Comparison of ENCODE assay signal across 8 cellular contexts in the genomic region with DNA sequence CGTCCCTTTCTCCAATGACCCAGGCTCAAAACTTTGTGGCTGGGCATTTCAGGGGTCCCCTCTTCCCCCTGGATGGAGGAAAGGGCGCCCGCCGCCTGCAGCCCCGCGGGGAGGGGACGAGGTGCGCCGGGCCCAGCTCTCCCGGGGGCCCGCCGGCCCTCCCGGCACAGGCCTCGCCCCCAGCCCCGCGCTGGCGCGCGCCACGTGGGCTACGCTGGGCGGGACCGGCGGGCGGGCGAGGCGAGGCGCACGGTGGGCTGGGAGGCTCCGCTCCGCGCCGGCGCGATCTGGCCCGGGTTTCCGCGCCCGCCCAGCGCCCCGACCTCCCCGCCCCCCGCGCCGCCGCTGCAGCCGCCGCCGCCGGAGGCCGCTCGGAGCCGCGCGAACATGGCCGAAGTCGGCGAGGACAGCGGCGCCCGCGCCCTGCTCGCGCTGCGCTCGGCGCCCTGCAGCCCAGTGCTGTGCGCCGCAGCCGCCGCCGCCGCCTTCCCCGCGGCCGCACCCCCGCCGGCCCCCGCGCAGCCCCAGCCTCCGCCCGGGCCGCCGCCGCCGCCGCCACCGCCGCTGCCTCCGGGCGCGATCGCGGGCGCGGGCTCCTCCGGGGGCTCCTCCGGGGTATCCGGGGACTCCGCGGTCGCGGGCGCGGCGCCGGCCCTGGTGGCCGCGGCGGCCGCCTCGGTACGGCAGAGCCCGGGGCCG. TPM values are rescaled to one million over a fixed set of nuclear protein-coding genes. Genes with fewer than 3 reads are reported as not detected.
A peak's percentile ranks its signal among the peaks of the same experiment; 100 is the strongest.
DNase-seq lines count a peak whose midpoint lies in the region; ATAC-seq, FAIRE-seq and TF ChIP-seq lines count a peak whose summit lies in the region.

A gene (plus strand): TSS at position 374 of the 699 bp plus-strand sequence. CDS start 14 bp downstream, at position 388.

- no peak for TF ChIP-seq EP300 in A549 (IDR thresholded peaks at IDR 0.05)

- TF ChIP-seq POLR2A in A549 (IDR thresholded peaks at IDR 0.05; ENCODE audit: low read length) = peak; percentile 31; the same call in 1 of the 2 replicates

- intact Hi-C loops in activated CD4-positive, alpha-beta T cell treated with anti-CD3 and anti-CD28 coated beads, Interleukin-2, amount 10 ng/mL, durations not matched to agents 24 days and 14 days (cut with micrococcal nuclease) = loop anchor here (1.0 kb wide), 1 partner anchor 41 kb away; no protein-coding TSS in a partner anchor
- intact Hi-C loops in dendritic cell treated with granulocyte-macrophage colony-stimulating factor and Interleukin-4, amounts not matched to agents 40 ng/mL and 50 ng/mL, for 4 days (cut with micrococcal nuclease) = loop anchor here (1.0 to 5.0 kb wide), 3 partner anchors 41 to 73 kb away; no protein-coding TSS in a partner anchor
- intact Hi-C loops in left lung (cut with DNase I) = loop anchor here in 1 of 2 donors (5.0 to 10.0 kb wide), 2 partner anchors 40 to 63 kb away; no protein-coding TSS in a partner anchor

- peak within 1 kb of the TSS; percentile 94 for H3K27ac Mint-ChIP-seq in activated CD4-positive, alpha-beta T cell treated with anti-CD3 and anti-CD28 coated beads, Interleukin-2, amount 10 ng/mL, durations not matched to agents 24 days and 14 days
- peak within 1 kb of the TSS; percentile 93 for H3K27ac Mint-ChIP-seq in dendritic cell treated with granulocyte-macrophage colony-stimulating factor and Interleukin-4, amounts not matched to agents 40 ng/mL and 50 ng/mL, for 4 days

- DNase-seq in A549 (ENCODE audit: low read depth in 1 of 2, low spot score in 1 of 2) (peak; percentile 46 to 72), NCI-H345 (lab: John Stamatoyannopoulos, UW) (peak; percentile 83), left lung (peak; percentile 76 to 93)
- peak; percentile 95 for DNase-seq in activated CD4-positive, alpha-beta T cell treated with anti-CD3 and anti-CD28 coated beads, Interleukin-2, amount 10 ng/mL, durations not matched to agents 24 days and 14 days
- peak; percentile 89 for DNase-seq in stimulated activated CD4-positive, alpha-beta T cell treated with anti-CD3 and anti-CD28 coated beads, Interleukin-4, amount 100 ng/mL, for 1 hour

- H3K27me3 Mint-ChIP-seq in activated CD4-positive, alpha-beta T cell treated with anti-CD3 and anti-CD28 coated beads, Interleukin-2, amount 10 ng/mL, durations not matched to agents 24 days and 14 days = no peaks in the 10 kb centered on the region
- H3K27me3 Mint-ChIP-seq in dendritic cell treated with granulocyte-macrophage colony-stimulating factor and Interleukin-4, amounts not matched to agents 40 ng/mL and 50 ng/mL, for 4 days = peaks cover 1% of the 10 kb centered on the region

- no peaks in the 10 kb centered on the region for H3K9me3 ChIP-seq in A549
- H3K9me3 ChIP-seq in left lung = no peaks in the 10 kb centered on the region

- peak within 1 kb of the TSS; percentile 79 for H3K4me2 ChIP-seq in A549

- H3K4me3 ChIP-seq in A549 (peak within 1 kb of the TSS; percentile 74), left lung (peak within 1 kb of the TSS; percentile 85 to 87)

- POLR2A ChIA-PET in A549 (lab: Yijun Ruan, JAX) = interaction anchor here (1.0 to 4.5 kb wide), 2 partner anchors 40 to 50 kb away, joined by 5 to 48 read pairs; no protein-coding TSS in a partner anchor

- FAIRE-seq in A549 (lab: Jason Lieb, UNC) = no peak

- H3K4me1 ChIP-seq in A549 (peaks cover 11% of the 10 kb centered on the region), left lung (peaks cover 7 to 40% of the 10 kb centered on the region in 2 donors)

- peak within 1 kb of the TSS; percentile 90 to 99 for H3K27ac ChIP-seq in A549
- H3K27ac ChIP-seq in left lung = peak within 1 kb of the TSS; percentile 86 to 93

- peaks cover 17% of the 10 kb centered on the region for H3K36me3 Mint-ChIP-seq in activated CD4-positive, alpha-beta T cell treated with anti-CD3 and anti-CD28 coated beads, Interleukin-2, amount 10 ng/mL, durations not matched to agents 24 days and 14 days (ENCODE audit: low read depth)
- H3K36me3 Mint-ChIP-seq in dendritic cell treated with granulocyte-macrophage colony-stimulating factor and Interleukin-4, amounts not matched to agents 40 ng/mL and 50 ng/mL, for 4 days (ENCODE audit: low read depth) = peaks cover 30% of the 10 kb centered on the region

- ATAC-seq in A549 (peak; percentile 64 to 78), GM18520 (IDR thresholded peaks at IDR 0.05; ENCODE audit: unreplicated experiment) (peak; percentile 61), HG03045 (IDR thresholded peaks at IDR 0.05; ENCODE audit: unreplicated experiment) (peak; percentile 64), left lung (peak; percentile 88)

- no peaks in the 10 kb centered on the region for H3K36me3 ChIP-seq in left lung

- no peak for TF ChIP-seq RAD21 in A549 (conservative IDR thresholded peaks at IDR 0.05 in 1 of 2, IDR thresholded peaks at IDR 0.05 in 1 of 2)

- peaks cover 27% of the 10 kb centered on the region for H3K4me1 Mint-ChIP-seq in activated CD4-positive, alpha-beta T cell treated with anti-CD3 and anti-CD28 coated beads, Interleukin-2, amount 10 ng/mL, durations not matched to agents 24 days and 14 days
- H3K4me1 Mint-ChIP-seq in dendritic cell treated with granulocyte-macrophage colony-stimulating factor and Interleukin-4, amounts not matched to agents 40 ng/mL and 50 ng/mL, for 4 days (ENCODE audit: low read depth) = peaks cover 47% of the 10 kb centered on the region

- CTCF ChIA-PET in A549 (lab: Yijun Ruan, JAX) = interaction anchor here (0.8 to 1.1 kb wide), 4 partner anchors 26 to 51 kb away, joined by 3 to 6 read pairs (median 3); no protein-coding TSS in a partner anchor

- no peaks in the 10 kb centered on the region for H3K9me3 Mint-ChIP-seq in activated CD4-positive, alpha-beta T cell treated with anti-CD3 and anti-CD28 coated beads, Interleukin-2, amount 10 ng/mL, durations not matched to agents 24 days and 14 days
- peaks cover 8% of the 10 kb centered on the region for H3K9me3 Mint-ChIP-seq in dendritic cell treated with granulocyte-macrophage colony-stimulating factor and Interleukin-4, amounts not matched to agents 40 ng/mL and 50 ng/mL, for 4 days

- no peaks in the 10 kb centered on the region for H3K27me3 ChIP-seq in left lung

- peak within 1 kb of the TSS; percentile 91 for H3K4me3 Mint-ChIP-seq in activated CD4-positive, alpha-beta T cell treated with anti-CD3 and anti-CD28 coated beads, Interleukin-2, amount 10 ng/mL, durations not matched to agents 24 days and 14 days
- peak within 1 kb of the TSS; percentile 85 for H3K4me3 Mint-ChIP-seq in dendritic cell treated with granulocyte-macrophage colony-stimulating factor and Interleukin-4, amounts not matched to agents 40 ng/mL and 50 ng/mL, for 4 days

- TF ChIP-seq CTCF in A549 (IDR thresholded peaks at IDR 0.05) = no peak
- TF ChIP-seq CTCF in left lung (IDR thresholded peaks at IDR 0.05) = no peak

- 25% methylated on average over 1 of the region's 115 CpGs for WGBS in A549 (ENCODE audit: missing lambda C conversion rate)

TF ChIP-seq in A549, 52 proteins besides CTCF, POLR2A, EP300 and RAD21 (continues in another document):
- TF ChIP-seq, protein P1, sequence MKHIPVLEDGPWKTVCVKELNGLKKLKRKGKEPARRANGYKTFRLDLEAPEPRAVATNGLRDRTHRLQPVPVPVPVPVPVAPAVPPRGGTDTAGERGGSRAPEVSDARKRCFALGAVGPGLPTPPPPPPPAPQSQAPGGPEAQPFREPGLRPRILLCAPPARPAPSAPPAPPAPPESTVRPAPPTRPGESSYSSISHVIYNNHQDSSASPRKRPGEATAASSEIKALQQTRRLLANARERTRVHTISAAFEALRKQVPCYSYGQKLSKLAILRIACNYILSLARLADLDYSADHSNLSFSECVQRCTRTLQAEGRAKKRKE (CRISPR knock-in tag; IDR thresholded peaks at IDR 0.05; ENCODE audit: low read depth) = peak; percentile 78; the same call in 1 of the 2 replicates
- no peak for TF ChIP-seq NFE2L2 (conservative IDR thresholded peaks at IDR 0.05; ENCODE audit: low read length)
- TF ChIP-seq MAFK (IDR thresholded peaks at IDR 0.05; ENCODE audit: partially characterized antibody) = no peak
- TF ChIP-seq, protein P2, sequence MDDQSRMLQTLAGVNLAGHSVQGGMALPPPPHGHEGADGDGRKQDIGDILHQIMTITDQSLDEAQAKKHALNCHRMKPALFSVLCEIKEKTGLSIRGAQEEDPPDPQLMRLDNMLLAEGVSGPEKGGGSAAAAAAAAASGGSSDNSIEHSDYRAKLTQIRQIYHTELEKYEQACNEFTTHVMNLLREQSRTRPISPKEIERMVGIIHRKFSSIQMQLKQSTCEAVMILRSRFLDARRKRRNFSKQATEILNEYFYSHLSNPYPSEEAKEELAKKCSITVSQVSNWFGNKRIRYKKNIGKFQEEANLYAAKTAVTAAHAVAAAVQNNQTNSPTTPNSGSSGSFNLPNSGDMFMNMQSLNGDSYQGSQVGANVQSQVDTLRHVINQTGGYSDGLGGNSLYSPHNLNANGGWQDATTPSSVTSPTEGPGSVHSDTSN (IDR thresholded peaks at IDR 0.05) = no peak
- TF ChIP-seq TFCP2L1 (CRISPR knock-in tag; IDR thresholded peaks at IDR 0.05) = no peak
- TF ChIP-seq, protein P3, sequence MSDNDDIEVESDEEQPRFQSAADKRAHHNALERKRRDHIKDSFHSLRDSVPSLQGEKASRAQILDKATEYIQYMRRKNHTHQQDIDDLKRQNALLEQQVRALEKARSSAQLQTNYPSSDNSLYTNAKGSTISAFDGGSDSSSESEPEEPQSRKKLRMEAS (IDR thresholded peaks at IDR 0.05) = peak; percentile 96
- TF ChIP-seq RFX5 (IDR thresholded peaks at IDR 0.05) = no peak
- TF ChIP-seq HOXB5 (CRISPR knock-in tag; IDR thresholded peaks at IDR 0.05) = peak; percentile 85
- TF ChIP-seq ZNF302 (CRISPR knock-in tag; IDR thresholded peaks at IDR 0.05) = no peak
- TF ChIP-seq KDM1A (IDR thresholded peaks at IDR 0.05; ENCODE audit: low read depth) = no peak
- TF ChIP-seq CHD4 (IDR thresholded peaks at IDR 0.05; ENCODE audit: borderline replicate concordance) = no peak
- 0 out of 2 replicates have a peak, but pooled peaks have one; percentile 43 for TF ChIP-seq TP53 (CRISPR knock-in tag; IDR thresholded peaks at IDR 0.05)
- no peak for TF ChIP-seq HDAC2 (IDR thresholded peaks at IDR 0.05)

RNA-seq across cellular contexts. Expression of the gene that starts here (rescaled TPM):
- 6.8 and 8.3 TPM in 2 replicates for polyA plus RNA-seq in A549 (2011; rRNA removed)
- polyA plus RNA-seq in A549 (2012; cell fraction: cytosol; rRNA removed) = 7.4 and 10.0 TPM in 2 replicates
- polyA plus RNA-seq in A549 (2012; cell fraction: nucleus; rRNA removed) = 27.5 and 29.2 TPM in 2 replicates
- polyA plus RNA-seq in A549 (2017; fragmentation: RNase III; extraction: RNeasy Plus Mini Kit Qiagen cat#74134 plus additional on column Dnase treatment) = 9.8 to 10.9 TPM (median 10.2 TPM) in 3 replicates
- 15.7 and 19.4 TPM in 2 replicates for polyA minus RNA-seq in A549 (2011; rRNA and poly(A)+ RNA removed)
- 36.6 TPM in 2 replicates for total RNA-seq in activated CD4-positive, alpha-beta T cell treated with anti-CD3 and anti-CD28 coated beads, Interleukin-2, amount 10 ng/mL, durations not matched to agents 24 days and 14 days
- total RNA-seq in left lung = 10 to 100 TPM; 25.0 to 29.2 TPM

Comparison
In these comparisons a context has a peak if more than half of its experiments do, and no peak if none do; other contexts are left out.
1. Peak in every context shown above with its lines: DNase-seq, ATAC-seq, H3K4me3 ChIP-seq and H3K27ac ChIP-seq.